Comparison of ENCODE assay signal across 13 cellular contexts in genomic region chr1:232621050-232621449, GRCh38. TPM values are rescaled to one million over a fixed set of nuclear protein-coding genes. Genes with fewer than 3 reads are reported as not detected.
A peak's percentile ranks its signal among the peaks of the same experiment; 100 is the strongest.
DNase-seq lines count a peak whose midpoint lies in the region; ATAC-seq and TF ChIP-seq lines count a peak whose summit lies in the region.
"Had no signal": no experiment of that assay in that cellular context is flagged by ENCODE, and none has a peak within 500 bp of the region (broad histone marks: within the 10 kb centered on the region; RNA-seq: fewer than 3 reads in every experiment).

No MANE protein-coding gene starts in this region.

- H3K36me3 Mint-ChIP-seq in nephron (ENCODE audit: low read depth) (peaks cover 4% of the 10 kb centered on the region), natural killer cell (no peaks in the 10 kb centered on the region)
- H3K36me3 Mint-ChIP-seq: activated naive CD8-positive, alpha-beta T cell treated with anti-CD3 and anti-CD28 coated beads, Interleukin-2, amount 10 ng/mL, durations not matched to agents 7 days and 5 days had no signal

- TF ChIP-seq POLR2A in esophagus squamous epithelium (IDR thresholded peaks at IDR 0.05) = no peak

- POLR2A ChIA-PET in RWPE1 (lab: Yijun Ruan, JAX; ENCODE audit: low non-redundant PET) = no interaction called here

- H3K27ac Mint-ChIP-seq in nephron = peak overlapping the region; percentile 80 to 91 (median 90)
- H3K27ac Mint-ChIP-seq in natural killer cell = no peak overlapping the region
- H3K27ac Mint-ChIP-seq: activated naive CD8-positive, alpha-beta T cell treated with anti-CD3 and anti-CD28 coated beads, Interleukin-2, amount 10 ng/mL, durations not matched to agents 7 days and 5 days had no signal

- no peak for ATAC-seq in natural killer cell

- TF ChIP-seq CTCF in esophagus squamous epithelium (IDR thresholded peaks at IDR 0.05) (no peak), nephron (IDR thresholded peaks at IDR 0.05; ENCODE audit: unreplicated experiment in 3 of 3) (no peak), RWPE1 (conservative IDR thresholded peaks at IDR 0.05; ENCODE audit: low read depth) (no peak), natural killer cell (IDR thresholded peaks at IDR 0.05) (no peak)

- no peaks in the 10 kb centered on the region for H3K27me3 Mint-ChIP-seq in nephron (ENCODE audit: low read depth)
- H3K27me3 Mint-ChIP-seq in natural killer cell (ENCODE audit: low read depth in 2 of 2) = peaks cover 26 to 55% of the 10 kb centered on the region in 2 donors

- peak; percentile 34 to 37 for DNase-seq in AML-193 (lab: John Stamatoyannopoulos, UW)
- DNase-seq in NOMO-1 treated with DMSO at 0.1 percent for 48 hours (lab: John Stamatoyannopoulos, UW; ENCODE audit: unreplicated experiment) = peak; percentile 70
- DNase-seq in esophagus squamous epithelium (lab: John Stamatoyannopoulos, UW) = no peak
- no peak for DNase-seq in RWPE1 (ENCODE audit: low spot score)
- DNase-seq in activated gamma-delta T cell (lab: John Stamatoyannopoulos, UW) = no peak
- no peak for DNase-seq in natural killer cell
- no peak for DNase-seq in NCI-H1930 (lab: John Stamatoyannopoulos, UW)
- DNase-seq: activated naive CD8-positive, alpha-beta T cell treated with anti-CD3 and anti-CD28 coated beads, Interleukin-2, amount 10 ng/mL, durations not matched to agents 7 days and 5 days; stimulated activated CD8-positive, alpha-beta memory T cell treated with anti-CD3 and anti-CD28 coated beads, Interleukin-4, amount 100 ng/mL, for 48 hours had no signal

- H3K4me1 ChIP-seq in esophagus squamous epithelium = peaks cover 19 to 67% (median 21%) of the 10 kb centered on the region in 3 donors

- H3K9me3 ChIP-seq in esophagus squamous epithelium = no peaks in the 10 kb centered on the region
- H3K9me3 ChIP-seq: ovary, SJSA1 had no signal

- intact Hi-C loops in esophagus squamous epithelium (cut with DNase I) (no loop called here), natural killer cell (cut with micrococcal nuclease) (no loop called here)

- H3K27ac ChIP-seq in esophagus squamous epithelium = peak overlapping the region in 3 of 4 donors; percentile 26 to 91 (median 60)
- H3K27ac ChIP-seq in RWPE1 = no peak overlapping the region
- H3K27ac ChIP-seq: HL-60, SJSA1 had no signal

- H3K4me3 ChIP-seq in esophagus squamous epithelium = no peak overlapping the region
- H3K4me3 ChIP-seq: ovary, SJSA1 had no signal

- H3K4me1 Mint-ChIP-seq in nephron (peaks cover 63% of the 10 kb centered on the region), natural killer cell (no peaks in the 10 kb centered on the region)
- H3K4me1 Mint-ChIP-seq: activated naive CD8-positive, alpha-beta T cell treated with anti-CD3 and anti-CD28 coated beads, Interleukin-2, amount 10 ng/mL, durations not matched to agents 7 days and 5 days had no signal

- CTCF ChIA-PET in RWPE1 (lab: Yijun Ruan, JAX) = interaction anchor here (0.5 kb wide), 1 partner anchor 198 kb away, joined by 3 read pairs; no protein-coding TSS in a partner anchor

- no peaks in the 10 kb centered on the region for H3K27me3 ChIP-seq in esophagus squamous epithelium
- H3K27me3 ChIP-seq: ovary, SJSA1 had no signal

- H3K9me3 Mint-ChIP-seq in nephron = no peaks in the 10 kb centered on the region
- H3K9me3 Mint-ChIP-seq in natural killer cell = no peaks in the 10 kb centered on the region
- H3K9me3 Mint-ChIP-seq: activated naive CD8-positive, alpha-beta T cell treated with anti-CD3 and anti-CD28 coated beads, Interleukin-2, amount 10 ng/mL, durations not matched to agents 7 days and 5 days had no signal

- H3K4me3 Mint-ChIP-seq in nephron = peak overlapping the region in 1 of 3 experiments; percentile 6
- no peak overlapping the region for H3K4me3 Mint-ChIP-seq in natural killer cell
- H3K4me3 Mint-ChIP-seq: activated naive CD8-positive, alpha-beta T cell treated with anti-CD3 and anti-CD28 coated beads, Interleukin-2, amount 10 ng/mL, durations not matched to agents 7 days and 5 days had no signal

- no peaks in the 10 kb centered on the region for H3K36me3 ChIP-seq in esophagus squamous epithelium
- H3K36me3 ChIP-seq: ovary, SJSA1 had no signal

- WGBS in esophagus squamous epithelium, 2 donors = 75 to 82% methylated on average over 3 of the region's 3 CpGs

RNA-seq across cellular contexts. Expression of gene SIPA1L2, which starts 8.9 kb away (rescaled TPM):
- total RNA-seq in esophagus squamous epithelium = 10 to 100 TPM; 29.5 to 51.3 (median 46.0) TPM
- 1 to 10 TPM; 1.5 to 2.3 (median 1.6) TPM for total RNA-seq in natural killer cell

Comparison
In these comparisons a context has a peak if more than half of its experiments do, and no peak if none do; other contexts are left out.
1. DNase-seq: peak in AML-193 (2 of 2) and NOMO-1 treated with DMSO at 0.1 percent for 48 hours (single experiment); none in esophagus squamous epithelium (single experiment), RWPE1 (single experiment), activated gamma-delta T cell (single experiment), natural killer cell (single experiment) and NCI-H1930 (0 of 2).
2. H3K27ac Mint-ChIP-seq: peak in nephron (3 of 3); none in natural killer cell (0 of 2).
3. RNA of gene SIPA1L2, which starts 8.9 kb away (total RNA-seq): 29.5 to 51.3 TPM in esophagus squamous epithelium; 1.5 to 2.3 TPM in natural killer cell; every median in the first group is over 4 times any median in the second.